In the genomic region with DNA sequence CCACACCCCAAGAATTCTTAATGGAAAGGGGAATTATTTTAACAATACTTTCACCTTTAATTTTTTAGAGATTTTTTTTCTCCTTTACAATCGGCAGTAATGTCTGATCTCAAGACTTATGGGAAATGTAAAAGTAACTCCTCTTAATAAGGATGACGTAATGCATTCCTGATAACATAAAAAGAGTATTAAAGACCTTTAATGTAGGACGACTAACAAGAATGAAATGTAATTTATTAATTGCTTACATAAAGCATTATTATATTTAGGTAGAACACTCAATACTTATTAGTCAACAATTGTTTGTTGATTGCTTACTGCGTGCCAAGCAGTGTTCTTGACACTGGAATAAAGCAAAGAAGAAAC, we compare ENCODE assay signal across 8 cellular contexts.
A peak's percentile ranks its signal among the peaks of the same experiment; 100 is the strongest.
DNase-seq lines count a peak whose midpoint lies in the region; ATAC-seq and TF ChIP-seq lines count a peak whose summit lies in the region.
"Had no signal": no experiment of that assay in that cellular context is flagged by ENCODE, and none has a peak within 500 bp of the region (broad histone marks: within the 10 kb centered on the region; RNA-seq: fewer than 3 reads in every experiment).

No MANE protein-coding gene starts in this region.

- no peaks in the 10 kb centered on the region for H3K36me3 ChIP-seq in HCT116 (ENCODE audit: control insufficient read depth in 1 of 2, insufficient read depth in 2 of 2, low read length in 2 of 2)
- H3K36me3 ChIP-seq in ascending aorta = no peaks in the 10 kb centered on the region
- no peaks in the 10 kb centered on the region for H3K36me3 ChIP-seq in iPS-20b (ENCODE audit: insufficient read depth, low read depth, low read length)
- no peaks in the 10 kb centered on the region for H3K36me3 ChIP-seq in stomach
- no peaks in the 10 kb centered on the region for H3K36me3 ChIP-seq in testis (ENCODE audit: low read depth, missing control alignments)

- H3K4me1 ChIP-seq in HCT116 (ENCODE audit: control insufficient read depth in 1 of 2, insufficient read depth in 2 of 2, low read length in 2 of 2) (peaks cover 22 to 47% of the 10 kb centered on the region in 2 experiments), ascending aorta (peaks cover 0 to 5% of the 10 kb centered on the region in 2 donors), iPS-20b (ENCODE audit: insufficient read depth, low read length) (peaks cover 15% of the 10 kb centered on the region), stomach (peaks cover 0 to 36% (median 14%) of the 10 kb centered on the region in 4 donors), testis (no peaks in the 10 kb centered on the region)

- no peak for TF ChIP-seq RAD21 in HCT116 (IDR thresholded peaks at IDR 0.05; ENCODE audit: low read depth)

- BruUV-seq in HCT116 (replicated peaks; lab: Mats Ljungman, UMichigan) = no TSS peak

- RAD21 ChIA-PET in HCT116 (lab: Charles Lee; ENCODE audit: low non-redundant PET in 1 of 2, low total read pairs in 2 of 2, uncharacterized antibody in 2 of 2, unreplicated experiment in 2 of 2) = no interaction called here

- TF ChIP-seq EP300 in stomach (IDR thresholded peaks at IDR 0.05) = no peak

- H3K4me3 ChIP-seq in HCT116 (replicated peaks in 1 of 2; ENCODE audit: low read depth in 1 of 2, low read length in 2 of 2) = peak overlapping the region; percentile 76 to 78
- peak overlapping the region; percentile 81 to 93 for H3K4me3 ChIP-seq in ascending aorta
- peak overlapping the region; percentile 71; the same call in 1 of the 2 replicates for H3K4me3 ChIP-seq in iPS-20b (ENCODE audit: low read length)
- H3K4me3 ChIP-seq in stomach = peak overlapping the region; percentile 58 to 70 (median 64)
- peak overlapping the region in 1 of 2 donors; percentile 91 for H3K4me3 ChIP-seq in testis

- H3K9ac ChIP-seq in HCT116 (ENCODE audit: low read length) = peak overlapping the region; percentile 75
- no peak overlapping the region; the same call in 1 of the 2 replicates for H3K9ac ChIP-seq in iPS-20b (ENCODE audit: low read depth, low read length)

- WGBS in stomach, 5 donors = 45 to 53% (median 49%) methylated on average over 4 of the region's 4 CpGs
- WGBS in testis, 2 donors = 32 to 44% methylated on average over 4 of the region's 4 CpGs

- H3K79me2 ChIP-seq in HCT116 (ENCODE audit: insufficient read depth, low read length) = peaks cover 21% of the 10 kb centered on the region; the same call in 1 of the 2 replicates

- TF ChIP-seq CTCF in HCT116 (IDR thresholded peaks at IDR 0.05 in 2 of 3, conservative IDR thresholded peaks at IDR 0.05 in 1 of 3; ENCODE audit: borderline replicate concordance in 1 of 3, insufficient read depth in 1 of 3, low read depth in 2 of 3, low read length in 2 of 3) (no peak), ascending aorta (IDR thresholded peaks at IDR 0.05) (no peak), stomach (IDR thresholded peaks at IDR 0.05) (no peak), testis (IDR thresholded peaks at IDR 0.05) (no peak)

- intact Hi-C loops in HCT116 (cut with micrococcal nuclease) (no loop called here), ascending aorta (cut with DNase I) (loop anchor here (5.0 kb wide), 2 partner anchors 55 to 750 kb away; no protein-coding TSS in a partner anchor), stomach (cut with DNase I; ENCODE audit: low total_unique reads) (no loop called here), testis (cut with DNase I; ENCODE audit: low total_unique reads) (no loop called here)

- no peaks in the 10 kb centered on the region for H4K20me1 ChIP-seq in HCT116 (ENCODE audit: insufficient read depth)

- POLR2A ChIA-PET in HCT116 (lab: Charles Lee) = no interaction called here

- peak overlapping the region; percentile 58 for H2AFZ ChIP-seq in HCT116 (ENCODE audit: low read depth, low read length, poor library complexity, severe bottlenecking)

- no peaks in the 10 kb centered on the region for H3K9me3 ChIP-seq in HCT116 (ENCODE audit: control insufficient read depth in 1 of 2, insufficient read depth in 1 of 2, low read depth in 1 of 2, low read length in 2 of 2)
- H3K9me3 ChIP-seq in ascending aorta = peaks cover 0 to 3% of the 10 kb centered on the region in 2 donors
- no peaks in the 10 kb centered on the region for H3K9me3 ChIP-seq in iPS-20b (ENCODE audit: insufficient read depth, low read depth, low read length)
- peaks cover 0 to under 1% (median 0%) of the 10 kb centered on the region in 4 donors for H3K9me3 ChIP-seq in stomach
- H3K9me3 ChIP-seq in testis = no peaks in the 10 kb centered on the region

- no peaks in the 10 kb centered on the region for H3K9me2 ChIP-seq in HCT116 (ENCODE audit: insufficient read depth)

- H3K27ac ChIP-seq in HCT116 (ENCODE audit: low read depth, low read length) (peak overlapping the region; percentile 99), ascending aorta (peak overlapping the region; percentile 90 to 99), iPS-20b (ENCODE audit: low read length) (no peak overlapping the region), stomach (peak overlapping the region in 3 of 5 donors; percentile 95 to 98 (median 95)), testis (peak overlapping the region in 1 of 2 donors; percentile 97)

- ATAC-seq in HCT116 = no peak

- TF ChIP-seq POLR2A in HCT116 (IDR thresholded peaks at IDR 0.05; ENCODE audit: borderline replicate concordance, extremely low read depth, insufficient read depth, insufficient read length) (no peak), stomach (IDR thresholded peaks at IDR 0.05) (no peak), testis (IDR thresholded peaks at IDR 0.05) (no peak)

- H3K27me3 ChIP-seq in HCT116 (ENCODE audit: insufficient read depth, low read length) = no peaks in the 10 kb centered on the region
- H3K27me3 ChIP-seq in ascending aorta = no peaks in the 10 kb centered on the region
- H3K27me3 ChIP-seq in iPS-20b (ENCODE audit: insufficient read depth, low read length) = no peaks in the 10 kb centered on the region
- H3K27me3 ChIP-seq in stomach = peaks cover 0 to 5% (median 0%) of the 10 kb centered on the region in 3 donors
- H3K27me3 ChIP-seq in testis = no peaks in the 10 kb centered on the region

- CTCF ChIA-PET in HCT116 (lab: Charles Lee) = no interaction called here

- DNase-seq in HCT116 (ENCODE audit: low read depth, low spot score) (no peak), ascending aorta (ENCODE audit: low spot score in 2 of 2) (no peak), stomach (no peak), testis (no peak), NOMO-1 treated with DMSO at 0.1 percent for 48 hours (lab: John Stamatoyannopoulos, UW; ENCODE audit: unreplicated experiment) (no peak)
- DNase-seq in activated CD8-positive, alpha-beta memory T cell treated with anti-CD3 and anti-CD28 coated beads, Interleukin-2, amount 50 U/mL, for 4 hours = no peak
- DNase-seq: activated CD4-positive, alpha-beta T cell treated with anti-CD3 and anti-CD28 coated beads, Interleukin-2, amount 50 U/mL, for 1 hour had no signal

- peak overlapping the region; percentile 95 for H3K4me2 ChIP-seq in HCT116 (ENCODE audit: low read length)

TF ChIP-seq in HCT116, 20 proteins besides CTCF, POLR2A, EP300 and RAD21:
- TF ChIP-seq JUND (IDR thresholded peaks at IDR 0.05) (0 out of 2 replicates have a peak, but pooled peaks have one; percentile 18), POLR2AphosphoS5 (IDR thresholded peaks at IDR 0.05; ENCODE audit: low read depth, low read length) (no peak)
- TF ChIP-seq, protein P1, sequence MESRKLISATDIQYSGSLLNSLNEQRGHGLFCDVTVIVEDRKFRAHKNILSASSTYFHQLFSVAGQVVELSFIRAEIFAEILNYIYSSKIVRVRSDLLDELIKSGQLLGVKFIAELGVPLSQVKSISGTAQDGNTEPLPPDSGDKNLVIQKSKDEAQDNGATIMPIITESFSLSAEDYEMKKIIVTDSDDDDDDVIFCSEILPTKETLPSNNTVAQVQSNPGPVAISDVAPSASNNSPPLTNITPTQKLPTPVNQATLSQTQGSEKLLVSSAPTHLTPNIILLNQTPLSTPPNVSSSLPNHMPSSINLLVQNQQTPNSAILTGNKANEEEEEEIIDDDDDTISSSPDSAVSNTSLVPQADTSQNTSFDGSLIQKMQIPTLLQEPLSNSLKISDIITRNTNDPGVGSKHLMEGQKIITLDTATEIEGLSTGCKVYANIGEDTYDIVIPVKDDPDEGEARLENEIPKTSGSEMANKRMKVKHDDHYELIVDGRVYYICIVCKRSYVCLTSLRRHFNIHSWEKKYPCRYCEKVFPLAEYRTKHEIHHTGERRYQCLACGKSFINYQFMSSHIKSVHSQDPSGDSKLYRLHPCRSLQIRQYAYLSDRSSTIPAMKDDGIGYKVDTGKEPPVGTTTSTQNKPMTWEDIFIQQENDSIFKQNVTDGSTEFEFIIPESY (IDR thresholded peaks at IDR 0.05; ENCODE audit: extremely low read depth, insufficient replicate concordance, low read length) = no peak
TF ChIP-seq in HCT116: peak in this region for 1.
